24 cellular contexts compared by ENCODE assay signal in the genomic region with DNA sequence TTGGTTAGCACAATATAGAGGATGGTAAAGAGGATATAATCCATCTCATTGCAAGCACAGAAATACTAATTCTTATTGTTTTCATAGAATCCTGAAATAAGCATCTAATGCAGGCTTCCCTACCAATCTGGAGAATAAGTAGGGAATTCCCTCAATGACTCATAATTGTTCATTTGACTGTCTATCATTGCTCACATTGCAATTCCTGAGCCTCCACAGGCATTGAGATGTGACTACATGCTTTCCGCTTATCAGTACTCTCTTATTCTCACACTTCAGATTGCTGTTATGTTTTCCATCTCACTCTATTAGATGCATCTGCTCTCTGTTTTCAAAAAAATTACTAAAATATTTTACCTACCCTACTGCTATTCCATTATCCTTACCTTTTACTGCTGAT.
DNase-seq lines count a peak whose midpoint lies in the region; TF ChIP-seq lines count a peak whose summit lies in the region.
"Had no signal": no experiment of that assay in that cellular context is flagged by ENCODE, and none has a peak within 500 bp of the region (broad histone marks: within the 10 kb centered on the region; RNA-seq: fewer than 3 reads in every experiment).

No MANE protein-coding gene starts in this region.

- H3K36me3 ChIP-seq in HEK293 (ENCODE audit: control insufficient read depth in 2 of 2, insufficient read depth in 1 of 2, low read length in 2 of 2): no peaks in the 10 kb centered on the region
- H3K36me3 ChIP-seq: cardiac muscle cell, upper lobe of right lung had no signal

- no peak overlapping the region for H3K4me3 ChIP-seq in HEK293 (ENCODE audit: low read depth, low read length)
- H3K4me3 ChIP-seq in choroid plexus epithelial cell (ENCODE audit: low read depth, low read length): no peak overlapping the region
- H3K4me3 ChIP-seq: cardiac muscle cell, upper lobe of right lung had no signal

- no peaks in the 10 kb centered on the region for H3K9me3 ChIP-seq in HEK293 (ENCODE audit: control insufficient read depth, insufficient read depth, low read depth, low read length)
- H3K9me3 ChIP-seq: upper lobe of right lung had no signal

- POLR2A ChIA-PET in HEK293 (lab: Yijun Ruan, JAX): no interaction called here

- peak; percentile 55 for DNase-seq in RPMI7951 (ENCODE audit: low read depth)
- DNase-seq in choroid plexus epithelial cell (ENCODE audit: low read depth): peak; percentile 23
- peak; percentile 13 for DNase-seq in putamen (ENCODE audit: low spot score)
- no peak for DNase-seq in DMS153 (lab: John Stamatoyannopoulos, UW)
- no peak for DNase-seq in stimulated activated CD4-positive, alpha-beta T cell treated with anti-CD3 and anti-CD28 coated beads, Interleukin-12 subunit alpha, Interleukin-12 subunit beta, amount 100 ng/mL, for 4 hours
- DNase-seq in SW480 (ENCODE audit: low spot score): no peak
- DNase-seq in NAMALWA (ENCODE audit: low spot score): no peak
- DNase-seq: activated CD4-positive, alpha-beta T cell treated with anti-CD3 and anti-CD28 coated beads, Interleukin-2, amount 10 ng/mL, durations not matched to agents 24 days and 14 days; activated naive CD4-positive, alpha-beta T cell treated with anti-CD3 and anti-CD28 coated beads for 36 hours; activated T-cell treated with anti-CD3 and anti-CD28 coated beads, Interleukin-2, amount 50 U/mL, for 4 hours; amniotic stem cell; CD4-positive, alpha-beta memory T cell; H7; mesenchymal stem cell; NCI-H1092; NCI-H1930; NCI-H345; NCI-H774; SIG-M5; stimulated activated CD4-positive, alpha-beta T cell treated with anti-CD3 and anti-CD28 coated beads, Interleukin-2, amount 100 ng/mL, for 48 hours; substantia nigra; upper lobe of right lung had no signal

- no peak overlapping the region for H3K27ac ChIP-seq in HEK293 (ENCODE audit: extremely low read depth, low read depth, low read length)
- H3K27ac ChIP-seq: cardiac muscle cell, upper lobe of right lung had no signal

- CTCF ChIA-PET in HEK293 (lab: Yijun Ruan, JAX): no interaction called here

- TF ChIP-seq CTCF in HEK293 (tag by site-specific recombination; IDR thresholded peaks at IDR 0.05) (no peak), choroid plexus epithelial cell (conservative IDR thresholded peaks at IDR 0.05; ENCODE audit: low read depth, low read length) (no peak)

- H3K4me1 ChIP-seq in HEK293 (ENCODE audit: control insufficient read depth, insufficient read depth, low read length): no peaks in the 10 kb centered on the region
- H3K4me1 ChIP-seq: upper lobe of right lung had no signal

TF ChIP-seq in HEK293, 187 proteins besides CTCF, POLR2A, EP300 and RAD21:
- TF ChIP-seq FEZF1 (tag by site-specific recombination; IDR thresholded peaks at IDR 0.05) (peak; percentile 85), ZNF629 (tag by site-specific recombination; IDR thresholded peaks at IDR 0.05) (no peak), ZNF350 (tag by site-specific recombination; IDR thresholded peaks at IDR 0.05) (no peak)
- TF ChIP-seq, protein P1, sequence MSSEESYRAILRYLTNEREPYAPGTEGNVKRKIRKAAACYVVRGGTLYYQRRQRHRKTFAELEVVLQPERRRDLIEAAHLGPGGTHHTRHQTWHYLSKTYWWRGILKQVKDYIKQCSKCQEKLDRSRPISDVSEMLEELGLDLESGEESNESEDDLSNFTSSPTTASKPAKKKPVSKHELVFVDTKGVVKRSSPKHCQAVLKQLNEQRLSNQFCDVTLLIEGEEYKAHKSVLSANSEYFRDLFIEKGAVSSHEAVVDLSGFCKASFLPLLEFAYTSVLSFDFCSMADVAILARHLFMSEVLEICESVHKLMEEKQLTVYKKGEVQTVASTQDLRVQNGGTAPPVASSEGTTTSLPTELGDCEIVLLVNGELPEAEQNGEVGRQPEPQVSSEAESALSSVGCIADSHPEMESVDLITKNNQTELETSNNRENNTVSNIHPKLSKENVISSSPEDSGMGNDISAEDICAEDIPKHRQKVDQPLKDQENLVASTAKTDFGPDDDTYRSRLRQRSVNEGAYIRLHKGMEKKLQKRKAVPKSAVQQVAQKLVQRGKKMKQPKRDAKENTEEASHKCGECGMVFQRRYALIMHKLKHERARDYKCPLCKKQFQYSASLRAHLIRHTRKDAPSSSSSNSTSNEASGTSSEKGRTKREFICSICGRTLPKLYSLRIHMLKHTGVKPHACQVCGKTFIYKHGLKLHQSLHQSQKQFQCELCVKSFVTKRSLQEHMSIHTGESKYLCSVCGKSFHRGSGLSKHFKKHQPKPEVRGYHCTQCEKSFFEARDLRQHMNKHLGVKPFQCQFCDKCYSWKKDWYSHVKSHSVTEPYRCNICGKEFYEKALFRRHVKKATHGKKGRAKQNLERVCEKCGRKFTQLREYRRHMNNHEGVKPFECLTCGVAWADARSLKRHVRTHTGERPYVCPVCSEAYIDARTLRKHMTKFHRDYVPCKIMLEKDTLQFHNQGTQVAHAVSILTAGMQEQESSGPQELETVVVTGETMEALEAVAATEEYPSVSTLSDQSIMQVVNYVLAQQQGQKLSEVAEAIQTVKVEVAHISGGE (tag by site-specific recombination; conservative IDR thresholded peaks at IDR 0.05; ENCODE audit: low read depth): no peak

Comparison
In these comparisons a context has a peak if more than half of its experiments do, and no peak if none do; other contexts are left out.
1. DNase-seq: peak in RPMI7951 (single experiment), choroid plexus epithelial cell (single experiment) and putamen (single experiment); none in DMS153 (single experiment), stimulated activated CD4-positive, alpha-beta T cell treated with anti-CD3 and anti-CD28 coated beads, Interleukin-12 subunit alpha, Interleukin-12 subunit beta, amount 100 ng/mL, for 4 hours (single experiment), SW480 (single experiment) and NAMALWA (single experiment).